In the genomic region with DNA sequence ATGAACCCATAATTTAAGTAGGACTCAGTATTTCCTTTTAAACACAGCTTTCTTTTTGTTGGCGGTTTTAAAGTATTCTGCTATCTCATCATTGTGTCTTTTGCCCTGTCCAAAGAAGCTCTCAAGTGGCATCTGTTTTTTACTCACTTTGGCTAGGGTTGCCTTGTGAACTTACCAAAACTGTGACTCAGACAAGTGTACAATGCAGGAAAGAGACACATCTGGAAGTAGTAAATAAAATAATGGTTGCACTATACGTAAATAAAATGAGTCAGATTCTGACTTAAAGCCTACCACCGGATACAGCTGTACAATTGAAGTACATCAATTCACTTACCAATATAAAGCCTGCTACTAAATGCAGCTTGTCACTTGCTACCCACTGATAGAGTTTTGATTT, we compare ENCODE assay signal across 20 cellular contexts.
"Had no signal": no experiment of that assay in that cellular context is flagged by ENCODE, and none has a peak within 500 bp of the region (broad histone marks: within the 10 kb centered on the region; RNA-seq: fewer than 3 reads in every experiment).

No MANE protein-coding gene starts in this region.

- H3K4me1 ChIP-seq: esophagus squamous epithelium, heart right ventricle, spleen, transverse colon had no signal

- DNase-seq: dermis blood vessel endothelial cell; esophagus squamous epithelium; heart right ventricle; hypothalamus; kidney glomerular epithelial cell; mammary epithelial cell; mucosa of descending colon; naive thymus-derived CD8-positive, alpha-beta T cell; posterior cingulate gyrus; spleen; stimulated activated CD4-positive, alpha-beta T cell treated with anti-CD3 and anti-CD28 coated beads, Interleukin-15, amount 100 ng/mL, for 24 hours; stimulated activated CD4-positive, alpha-beta T cell treated with anti-CD3 and anti-CD28 coated beads, Interleukin-1b, Interleukin-23, amount 100 ng/mL, for 48 hours; stimulated activated CD4-positive, alpha-beta T cell treated with anti-CD3 and anti-CD28 coated beads, Interleukin-4, amount 100 ng/mL, for 24 hours; stimulated activated naive B cell treated with anti-CD40 and anti-IgM and Interleukin-4, amounts not matched to agents 10 μg/mL and 1 μg/mL and 100 μg/mL, for 72 hours; stimulated activated naive CD8-positive, alpha-beta T cell treated with anti-CD3 and anti-CD28 coated beads, Interleukin-15, amount 100 ng/mL, for 72 hours; transverse colon had no signal

- H3K4me1 Mint-ChIP-seq: naive thymus-derived CD8-positive, alpha-beta T cell; stimulated activated naive B cell treated with anti-CD40 and anti-IgM and Interleukin-4, amounts not matched to agents 10 μg/mL and 1 μg/mL and 100 μg/mL, for 72 hours; stimulated activated naive CD8-positive, alpha-beta T cell treated with anti-CD3 and anti-CD28 coated beads, Interleukin-15, amount 100 ng/mL, for 72 hours had no signal

- H3K9me3 ChIP-seq: esophagus squamous epithelium, thoracic aorta had no signal

- H3K27me3 ChIP-seq: esophagus squamous epithelium, heart right ventricle, spleen, transverse colon had no signal

- H3K27ac Mint-ChIP-seq: naive thymus-derived CD8-positive, alpha-beta T cell; stimulated activated naive B cell treated with anti-CD40 and anti-IgM and Interleukin-4, amounts not matched to agents 10 μg/mL and 1 μg/mL and 100 μg/mL, for 72 hours; stimulated activated naive CD8-positive, alpha-beta T cell treated with anti-CD3 and anti-CD28 coated beads, Interleukin-15, amount 100 ng/mL, for 72 hours had no signal

- ATAC-seq: heart right ventricle; left lobe of liver; mucosa of descending colon; naive thymus-derived CD8-positive, alpha-beta T cell; sciatic nerve; stimulated activated naive CD8-positive, alpha-beta T cell treated with anti-CD3 and anti-CD28 coated beads, Interleukin-15, amount 100 ng/mL, for 72 hours had no signal

- H3K4me3 ChIP-seq: esophagus squamous epithelium, heart right ventricle, mucosa of descending colon, spleen, thoracic aorta, transverse colon had no signal

- H3K4me3 Mint-ChIP-seq: naive thymus-derived CD8-positive, alpha-beta T cell; neural crest cell; stimulated activated naive B cell treated with anti-CD40 and anti-IgM and Interleukin-4, amounts not matched to agents 10 μg/mL and 1 μg/mL and 100 μg/mL, for 72 hours; stimulated activated naive CD8-positive, alpha-beta T cell treated with anti-CD3 and anti-CD28 coated beads, Interleukin-15, amount 100 ng/mL, for 72 hours had no signal

- H3K36me3 ChIP-seq: esophagus squamous epithelium, heart right ventricle, spleen, thoracic aorta, transverse colon had no signal

- H3K27ac ChIP-seq: esophagus squamous epithelium, heart right ventricle, spleen, thoracic aorta, transverse colon had no signal

- H3K36me3 Mint-ChIP-seq: stimulated activated naive B cell treated with anti-CD40 and anti-IgM and Interleukin-4, amounts not matched to agents 10 μg/mL and 1 μg/mL and 100 μg/mL, for 72 hours had no signal

- H3K27me3 Mint-ChIP-seq: stimulated activated naive B cell treated with anti-CD40 and anti-IgM and Interleukin-4, amounts not matched to agents 10 μg/mL and 1 μg/mL and 100 μg/mL, for 72 hours; stimulated activated naive CD8-positive, alpha-beta T cell treated with anti-CD3 and anti-CD28 coated beads, Interleukin-15, amount 100 ng/mL, for 72 hours had no signal
